ENCODE assay signal across 1 cellular context in genomic region chr2:106098081-106098480, GRCh38.
TF ChIP-seq lines count a peak whose summit lies in the region.

No MANE protein-coding gene starts in this region.

TF ChIP-seq in Ishikawa, 13 proteins besides CTCF, POLR2A, EP300 and RAD21 (continued from another document):
- no peak for TF ChIP-seq REST (IDR thresholded peaks at IDR 0.05; ENCODE audit: low read depth)
- no peak for TF ChIP-seq TEAD4 (IDR thresholded peaks at IDR 0.05)
- TF ChIP-seq MAX (IDR thresholded peaks at IDR 0.05) = no peak
- TF ChIP-seq ZBTB7A (IDR thresholded peaks at IDR 0.05; ENCODE audit: low read depth) = no peak
